Comparison of ENCODE assay signal across 10 cellular contexts in genomic region chr2:238141541-238142318, GRCh38. TPM values are rescaled to one million over a fixed set of nuclear protein-coding genes. Genes with fewer than 3 reads are reported as not detected.
DNase-seq lines count a peak whose midpoint lies in the region; ATAC-seq and TF ChIP-seq lines count a peak whose summit lies in the region.
"Had no signal": no experiment of that assay in that cellular context is flagged by ENCODE, and none has a peak within 500 bp of the region (broad histone marks: within the 10 kb centered on the region; RNA-seq: fewer than 3 reads in every experiment).

No MANE protein-coding gene starts in this region.

- H3K36me3 ChIP-seq in body of pancreas (replicated peaks in 1 of 2; ENCODE audit: insufficient read depth in 1 of 2, low read depth in 2 of 2) (no peaks in the 10 kb centered on the region), osteoblast (ENCODE audit: insufficient read depth, low read length) (no peaks in the 10 kb centered on the region)
- H3K36me3 ChIP-seq: vagina had no signal

- no peak for TF ChIP-seq POLR2A in body of pancreas (IDR thresholded peaks at IDR 0.05)

- no peak overlapping the region for H3K4me2 ChIP-seq in osteoblast (ENCODE audit: insufficient read depth, low read length)

- no peak for TF ChIP-seq CTCF in body of pancreas (IDR thresholded peaks at IDR 0.05)
- no peak for TF ChIP-seq CTCF in osteoblast (IDR thresholded peaks at IDR 0.05; ENCODE audit: extremely low read depth, low read depth, low read length)

- WGBS in body of pancreas, 2 donors: 71 to 82% methylated on average over 9 to 10 of the region's 10 CpGs

- intact Hi-C loops in body of pancreas (cut with DNase I): no loop called here

- H3K79me2 ChIP-seq in osteoblast (ENCODE audit: insufficient read depth, low read length): no peaks in the 10 kb centered on the region

- ATAC-seq in body of pancreas (no peak), GM19395 (IDR thresholded peaks at IDR 0.05; ENCODE audit: unreplicated experiment) (no peak), GM18868 (IDR thresholded peaks at IDR 0.05; ENCODE audit: unreplicated experiment) (no peak)

- peaks cover 6% of the 10 kb centered on the region for H3K4me1 ChIP-seq in body of pancreas
- H3K4me1 ChIP-seq in osteoblast (ENCODE audit: insufficient read depth, low read length): peaks cover 11% of the 10 kb centered on the region

- H3K27ac ChIP-seq in body of pancreas (no peak overlapping the region), osteoblast (ENCODE audit: low read depth, low read length) (no peak overlapping the region)
- H3K27ac ChIP-seq: vagina had no signal

- DNase-seq in GM04504 (ENCODE audit: low read depth): peak; percentile 19
- peak; percentile 27 for DNase-seq in NCI-H1092 (lab: John Stamatoyannopoulos, UW)
- peak in 3 of 4 donors; percentile 18 to 41 (median 39) for DNase-seq in body of pancreas
- peak; percentile 88 for DNase-seq in osteoblast (ENCODE audit: insufficient read length, low spot score, missing footprints)
- DNase-seq in stimulated activated CD4-positive, alpha-beta T cell treated with anti-CD3 and anti-CD28 coated beads, Interleukin-15, amount 100 ng/mL, for 24 hours: no peak
- no peak for DNase-seq in NCI-H187 (lab: John Stamatoyannopoulos, UW)
- DNase-seq: heart right ventricle had no signal

- H3K27me3 ChIP-seq in body of pancreas (no peaks in the 10 kb centered on the region), osteoblast (ENCODE audit: insufficient read depth, low read length) (no peaks in the 10 kb centered on the region)
- H3K27me3 ChIP-seq: vagina had no signal

- H3K9me3 ChIP-seq in body of pancreas (no peaks in the 10 kb centered on the region), osteoblast (ENCODE audit: low read depth, low read length) (no peaks in the 10 kb centered on the region)
- H3K9me3 ChIP-seq: heart right ventricle, vagina had no signal

- no peaks in the 10 kb centered on the region for H4K20me1 ChIP-seq in osteoblast (ENCODE audit: insufficient read depth, low read length)

- H3K4me3 ChIP-seq in body of pancreas (no peak overlapping the region), osteoblast (ENCODE audit: insufficient read depth, low read length) (no peak overlapping the region)
- H3K4me3 ChIP-seq: vagina had no signal

- H2AFZ ChIP-seq in osteoblast (ENCODE audit: low read length): no peak overlapping the region

RNA-seq across cellular contexts. Expression of gene KLHL30, which starts 3.3 kb away (rescaled TPM):
- under 1 TPM; 0.26 to 0.66 TPM for total RNA-seq in body of pancreas
- total RNA-seq in osteoblast: under 0.01 TPM in 2 replicates

RNA-seq across cellular contexts. Expression of gene ERFE, which starts 17.0 kb away (rescaled TPM):
- total RNA-seq in body of pancreas (under 1 TPM in 1 of 2 donors, not detected in 1; 0.66 TPM), osteoblast (0.88 and 1.8 TPM in 2 replicates)
- total RNA-seq: vagina had no signal

RNA-seq across cellular contexts. Expression of gene ESPNL, which starts 41.6 kb away (rescaled TPM):
- not detected for total RNA-seq in body of pancreas
- 1.8 and 9.8 TPM in 2 replicates for total RNA-seq in osteoblast

Comparison
In these comparisons a context has a peak if more than half of its experiments do, and no peak if none do; other contexts are left out.
1. DNase-seq: peak in GM04504 (single experiment), NCI-H1092 (single experiment), body of pancreas (3 of 4) and osteoblast (single experiment); none in stimulated activated CD4-positive, alpha-beta T cell treated with anti-CD3 and anti-CD28 coated beads, Interleukin-15, amount 100 ng/mL, for 24 hours (single experiment) and NCI-H187 (0 of 2).